Comparison of ENCODE assay signal across 1 cellular context in the genomic region with DNA sequence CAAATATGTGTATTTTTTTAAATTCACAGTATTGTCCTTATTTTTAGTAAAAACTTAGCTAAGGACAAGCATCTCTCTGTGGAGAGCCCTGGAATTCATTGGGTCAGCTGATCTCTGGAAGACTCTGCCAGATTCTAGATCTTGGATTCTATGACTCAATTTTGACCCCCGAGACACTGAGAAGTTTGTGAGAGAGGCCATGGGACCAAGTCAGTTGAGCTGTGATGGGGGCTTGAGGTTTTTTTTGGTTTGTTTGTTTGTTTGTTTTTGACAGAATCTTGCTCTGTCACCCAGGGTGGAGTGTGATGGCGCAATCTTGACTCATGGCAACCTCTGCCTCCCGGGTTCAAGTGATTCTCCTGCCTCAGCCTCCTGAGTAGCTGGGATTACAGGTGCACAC.
TF ChIP-seq lines count a peak whose summit lies in the region.

No MANE protein-coding gene starts in this region.

TF ChIP-seq in SK-N-SH, 30 proteins besides CTCF, POLR2A, EP300 and RAD21 (continued from another document):
- TF ChIP-seq, protein P1, sequence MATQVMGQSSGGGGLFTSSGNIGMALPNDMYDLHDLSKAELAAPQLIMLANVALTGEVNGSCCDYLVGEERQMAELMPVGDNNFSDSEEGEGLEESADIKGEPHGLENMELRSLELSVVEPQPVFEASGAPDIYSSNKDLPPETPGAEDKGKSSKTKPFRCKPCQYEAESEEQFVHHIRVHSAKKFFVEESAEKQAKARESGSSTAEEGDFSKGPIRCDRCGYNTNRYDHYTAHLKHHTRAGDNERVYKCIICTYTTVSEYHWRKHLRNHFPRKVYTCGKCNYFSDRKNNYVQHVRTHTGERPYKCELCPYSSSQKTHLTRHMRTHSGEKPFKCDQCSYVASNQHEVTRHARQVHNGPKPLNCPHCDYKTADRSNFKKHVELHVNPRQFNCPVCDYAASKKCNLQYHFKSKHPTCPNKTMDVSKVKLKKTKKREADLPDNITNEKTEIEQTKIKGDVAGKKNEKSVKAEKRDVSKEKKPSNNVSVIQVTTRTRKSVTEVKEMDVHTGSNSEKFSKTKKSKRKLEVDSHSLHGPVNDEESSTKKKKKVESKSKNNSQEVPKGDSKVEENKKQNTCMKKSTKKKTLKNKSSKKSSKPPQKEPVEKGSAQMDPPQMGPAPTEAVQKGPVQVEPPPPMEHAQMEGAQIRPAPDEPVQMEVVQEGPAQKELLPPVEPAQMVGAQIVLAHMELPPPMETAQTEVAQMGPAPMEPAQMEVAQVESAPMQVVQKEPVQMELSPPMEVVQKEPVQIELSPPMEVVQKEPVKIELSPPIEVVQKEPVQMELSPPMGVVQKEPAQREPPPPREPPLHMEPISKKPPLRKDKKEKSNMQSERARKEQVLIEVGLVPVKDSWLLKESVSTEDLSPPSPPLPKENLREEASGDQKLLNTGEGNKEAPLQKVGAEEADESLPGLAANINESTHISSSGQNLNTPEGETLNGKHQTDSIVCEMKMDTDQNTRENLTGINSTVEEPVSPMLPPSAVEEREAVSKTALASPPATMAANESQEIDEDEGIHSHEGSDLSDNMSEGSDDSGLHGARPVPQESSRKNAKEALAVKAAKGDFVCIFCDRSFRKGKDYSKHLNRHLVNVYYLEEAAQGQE (IDR thresholded peaks at IDR 0.05; ENCODE audit: low read depth, low read length) = no peak
- TF ChIP-seq NRF1 (IDR thresholded peaks at IDR 0.05; ENCODE audit: low read depth, low read length) = no peak
- no peak for TF ChIP-seq RXRA (IDR thresholded peaks at IDR 0.05; ENCODE audit: borderline replicate concordance, low read depth)
- no peak for TF ChIP-seq SMC3 (IDR thresholded peaks at IDR 0.05; ENCODE audit: low read depth, low read length)
- TF ChIP-seq, protein P2, sequence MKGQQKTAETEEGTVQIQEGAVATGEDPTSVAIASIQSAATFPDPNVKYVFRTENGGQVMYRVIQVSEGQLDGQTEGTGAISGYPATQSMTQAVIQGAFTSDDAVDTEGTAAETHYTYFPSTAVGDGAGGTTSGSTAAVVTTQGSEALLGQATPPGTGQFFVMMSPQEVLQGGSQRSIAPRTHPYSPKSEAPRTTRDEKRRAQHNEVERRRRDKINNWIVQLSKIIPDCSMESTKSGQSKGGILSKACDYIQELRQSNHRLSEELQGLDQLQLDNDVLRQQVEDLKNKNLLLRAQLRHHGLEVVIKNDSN (IDR thresholded peaks at IDR 0.05; ENCODE audit: borderline replicate concordance, low read depth) = no peak; the same call in 1 of the 2 replicates
- no peak for TF ChIP-seq FOXJ3 (CRISPR knock-in tag; IDR thresholded peaks at IDR 0.05)
